Comparison of ENCODE assay signal across 2 cellular contexts in genomic region chr12:113497709-113498108, GRCh38.
TF ChIP-seq lines count a peak whose summit lies in the region.

No MANE protein-coding gene starts in this region.

TF ChIP-seq in HEK293, 187 proteins besides CTCF, POLR2A, EP300 and RAD21:
- TF ChIP-seq ZBTB44 (tag by site-specific recombination; IDR thresholded peaks at IDR 0.05) (no peak), ZFHX2 (tag by site-specific recombination; conservative IDR thresholded peaks at IDR 0.05) (peak; percentile 52; the same call in 1 of the 2 replicates), TCF7L2 (IDR thresholded peaks at IDR 0.05; ENCODE audit: borderline replicate concordance, low read depth, low read length) (no peak), ZNF19 (tag by site-specific recombination; IDR thresholded peaks at IDR 0.05; ENCODE audit: low read depth) (no peak), EGR2 (tag by site-specific recombination; IDR thresholded peaks at IDR 0.05; ENCODE audit: low read depth) (peak; percentile 57; the same call in 1 of the 2 replicates), ZSCAN4 (tag by site-specific recombination; IDR thresholded peaks at IDR 0.05) (peak; percentile 78)

TF ChIP-seq in K562, 482 proteins besides CTCF, POLR2A, EP300 and RAD21:
- TF ChIP-seq HMGXB4 (CRISPR knock-in tag; IDR thresholded peaks at IDR 0.05) = no peak
- TF ChIP-seq EGR1 (conservative IDR thresholded peaks at IDR 0.05) = 0 out of 2 replicates have a peak, but pooled peaks have one; percentile 21
